In the genomic region with DNA sequence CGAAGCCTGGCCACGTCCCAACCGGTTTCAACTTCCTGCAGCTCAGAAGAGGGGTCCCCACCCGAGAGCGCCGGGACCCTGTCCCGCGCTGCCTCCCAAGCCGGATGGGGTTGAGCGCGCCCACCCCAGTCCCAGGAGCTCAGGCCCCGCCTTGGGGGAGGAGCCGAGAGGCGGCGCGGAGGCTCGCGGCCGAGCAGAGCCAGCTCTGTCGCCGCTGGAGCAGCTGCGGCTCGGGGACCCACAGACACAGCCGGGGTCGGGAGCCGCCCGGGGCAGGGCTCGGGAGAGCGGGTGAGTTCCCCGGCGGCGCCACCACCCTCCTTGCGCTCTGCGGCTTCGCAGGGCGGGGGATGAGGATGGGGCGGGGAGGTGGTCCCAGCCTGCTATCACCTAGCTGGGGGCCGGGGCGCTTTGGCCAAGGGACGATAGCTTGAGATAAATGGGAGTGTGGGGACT, we compare ENCODE assay signal across 8 cellular contexts. TPM values are rescaled to one million over a fixed set of nuclear protein-coding genes. Genes with fewer than 3 reads are reported as not detected.
DNase-seq lines count a peak whose midpoint lies in the region; ATAC-seq and TF ChIP-seq lines count a peak whose summit lies in the region.

A gene (plus strand): TSS at position 196 of the 456 bp plus-strand sequence. CDS start 30,229 bp downstream, outside the sequence.

- H3K27ac Mint-ChIP-seq in nephron: no peak within 1 kb of the TSS
- peak within 1 kb of the TSS; percentile 93 for H3K27ac Mint-ChIP-seq in stimulated activated naive B cell treated with anti-CD40 and anti-IgM and Interleukin-4, amounts not matched to agents 10 μg/mL and 1 μg/mL and 100 μg/mL, for 72 hours

- DNase-seq in GM12864 (ENCODE audit: low read depth) (no peak), NCI-H345 (lab: John Stamatoyannopoulos, UW) (peak; percentile 82), activated T-cell treated with anti-CD3 and anti-CD28 coated beads for 1 hour (ENCODE audit: low read depth) (peak; percentile 70), AML-193 (lab: John Stamatoyannopoulos, UW) (no peak)
- DNase-seq in stimulated activated naive B cell treated with anti-CD40 and anti-IgM and Interleukin-4, amounts not matched to agents 10 μg/mL and 1 μg/mL and 100 μg/mL, for 72 hours: peak; percentile 81

- TF ChIP-seq CTCF in GM12864 (IDR thresholded peaks at IDR 0.05; ENCODE audit: low read depth, low read length, missing control alignments) (no peak), nephron (IDR thresholded peaks at IDR 0.05; ENCODE audit: unreplicated experiment in 3 of 3) (no peak)

- peaks cover 6% of the 10 kb centered on the region for H3K4me1 Mint-ChIP-seq in nephron
- peaks cover 40 to 55% of the 10 kb centered on the region in 2 donors for H3K4me1 Mint-ChIP-seq in stimulated activated naive B cell treated with anti-CD40 and anti-IgM and Interleukin-4, amounts not matched to agents 10 μg/mL and 1 μg/mL and 100 μg/mL, for 72 hours

- ATAC-seq in HG02588 (IDR thresholded peaks at IDR 0.05; ENCODE audit: unreplicated experiment) (peak; percentile 50), esophagus mucosa (peak; percentile 70)
- peak; percentile 80 to 83 for ATAC-seq in stimulated activated naive B cell treated with anti-CD40 and anti-IgM and Interleukin-4, amounts not matched to agents 10 μg/mL and 1 μg/mL and 100 μg/mL, for 72 hours (replicated peaks)

- peak within 1 kb of the TSS; percentile 95 for H3K4me3 ChIP-seq in GM12864 (ENCODE audit: low read depth, low read length)

- no peaks in the 10 kb centered on the region for H3K9me3 Mint-ChIP-seq in nephron
- H3K9me3 Mint-ChIP-seq in stimulated activated naive B cell treated with anti-CD40 and anti-IgM and Interleukin-4, amounts not matched to agents 10 μg/mL and 1 μg/mL and 100 μg/mL, for 72 hours: no peaks in the 10 kb centered on the region

- H3K4me3 Mint-ChIP-seq in nephron: peak within 1 kb of the TSS; percentile 75 to 80 (median 78)
- peak within 1 kb of the TSS; percentile 82 to 97 for H3K4me3 Mint-ChIP-seq in stimulated activated naive B cell treated with anti-CD40 and anti-IgM and Interleukin-4, amounts not matched to agents 10 μg/mL and 1 μg/mL and 100 μg/mL, for 72 hours

- H3K36me3 Mint-ChIP-seq in nephron (ENCODE audit: low read depth): no peaks in the 10 kb centered on the region
- peaks cover 36 to 37% of the 10 kb centered on the region in 2 donors for H3K36me3 Mint-ChIP-seq in stimulated activated naive B cell treated with anti-CD40 and anti-IgM and Interleukin-4, amounts not matched to agents 10 μg/mL and 1 μg/mL and 100 μg/mL, for 72 hours

- H3K27me3 Mint-ChIP-seq in nephron (ENCODE audit: low read depth): peaks cover 64% of the 10 kb centered on the region
- no peaks in the 10 kb centered on the region for H3K27me3 Mint-ChIP-seq in stimulated activated naive B cell treated with anti-CD40 and anti-IgM and Interleukin-4, amounts not matched to agents 10 μg/mL and 1 μg/mL and 100 μg/mL, for 72 hours

RNA-seq across cellular contexts. Expression of the gene that starts here (rescaled TPM):
- total RNA-seq in esophagus mucosa: 2.3 TPM

Comparison
In these comparisons a context has a peak if more than half of its experiments do, and no peak if none do; other contexts are left out.
1. DNase-seq: peak in NCI-H345 (single experiment), activated T-cell treated with anti-CD3 and anti-CD28 coated beads for 1 hour (single experiment) and stimulated activated naive B cell treated with anti-CD40 and anti-IgM and Interleukin-4, amounts not matched to agents 10 μg/mL and 1 μg/mL and 100 μg/mL, for 72 hours (single experiment); none in GM12864 (single experiment) and AML-193 (0 of 2).
2. Peak in every context shown above with its lines, with median percentiles within 50 percentile points of each other: ATAC-seq.